Comparison of ENCODE assay signal across 1 cellular context in genomic region chr9:71910602-71911060, GRCh38.
TF ChIP-seq lines count a peak whose summit lies in the region.

No MANE protein-coding gene starts in this region.

TF ChIP-seq in HepG2, 621 proteins besides CTCF, POLR2A, EP300 and RAD21 (continued from another document):
- peak; percentile 57; the same call in 1 of the 2 replicates for TF ChIP-seq ARID4A (CRISPR knock-in tag; IDR thresholded peaks at IDR 0.05; ENCODE audit: borderline replicate concordance)
- TF ChIP-seq NCOA1 (CRISPR knock-in tag; IDR thresholded peaks at IDR 0.05): peak; percentile 42; the same call in 1 of the 2 replicates
- no peak for TF ChIP-seq RBM39 (IDR thresholded peaks at IDR 0.05; ENCODE audit: low read depth, low read length, poor library complexity, severe bottlenecking)
- no peak; the same call in 1 of the 2 replicates for TF ChIP-seq ZNF280D (CRISPR knock-in tag; IDR thresholded peaks at IDR 0.05)
- TF ChIP-seq BATF2 (CRISPR knock-in tag; IDR thresholded peaks at IDR 0.05): 0 out of 2 replicates have a peak, but pooled peaks have one; percentile 4
- peak; percentile 31 for TF ChIP-seq HDAC1 (CRISPR knock-in tag; IDR thresholded peaks at IDR 0.05)
- no peak for TF ChIP-seq TARDBP (CRISPR knock-in tag; IDR thresholded peaks at IDR 0.05)
- TF ChIP-seq NONO (IDR thresholded peaks at IDR 0.05): no peak
- TF ChIP-seq NONO (CRISPR knock-in tag; conservative IDR thresholded peaks at IDR 0.05): no peak
- 0 out of 2 replicates have a peak, but pooled peaks have one; percentile 15 for TF ChIP-seq EEA1 (CRISPR knock-in tag; IDR thresholded peaks at IDR 0.05; ENCODE audit: borderline replicate concordance)
- TF ChIP-seq ATF7-NPFF (CRISPR knock-in tag; IDR thresholded peaks at IDR 0.05; ENCODE audit: low read depth): 0 out of 2 replicates have a peak, but pooled peaks have one; percentile 8
- TF ChIP-seq CBX5 (CRISPR knock-in tag; IDR thresholded peaks at IDR 0.05; ENCODE audit: borderline replicate concordance): no peak
- peak; percentile 66; the same call in 1 of the 2 replicates for TF ChIP-seq ZNF777 (CRISPR knock-in tag; IDR thresholded peaks at IDR 0.05)
- peak in 1 of 2 experiments; percentile 83; a peak in 1 of 4 replicates for TF ChIP-seq HMGXB4 (CRISPR knock-in tag; IDR thresholded peaks at IDR 0.05; ENCODE audit: borderline replicate concordance in 1 of 2, low read depth in 1 of 2)
- TF ChIP-seq SKI (IDR thresholded peaks at IDR 0.05; ENCODE audit: partially characterized antibody): no peak
- peak; percentile 83; the same call in 1 of the 2 replicates for TF ChIP-seq ZNF558 (CRISPR knock-in tag; IDR thresholded peaks at IDR 0.05; ENCODE audit: borderline replicate concordance)
- no peak for TF ChIP-seq HNRNPH1 (optimal IDR thresholded peaks at IDR 0.05; ENCODE audit: low read depth, low read length)
- TF ChIP-seq ZNF790 (CRISPR knock-in tag; IDR thresholded peaks at IDR 0.05; ENCODE audit: borderline replicate concordance): 0 out of 2 replicates have a peak, but pooled peaks have one; percentile 21
- TF ChIP-seq ZHX1 (CRISPR knock-in tag; IDR thresholded peaks at IDR 0.05; ENCODE audit: low read depth): no peak
- no peak for TF ChIP-seq ZHX2 (IDR thresholded peaks at IDR 0.05; ENCODE audit: low read depth)
- 0 out of 2 replicates have a peak, but pooled peaks have one; percentile 20 for TF ChIP-seq ZHX2 (CRISPR knock-in tag; IDR thresholded peaks at IDR 0.05; ENCODE audit: borderline replicate concordance)
